Comparison of ENCODE assay signal across 14 cellular contexts in the genomic region with DNA sequence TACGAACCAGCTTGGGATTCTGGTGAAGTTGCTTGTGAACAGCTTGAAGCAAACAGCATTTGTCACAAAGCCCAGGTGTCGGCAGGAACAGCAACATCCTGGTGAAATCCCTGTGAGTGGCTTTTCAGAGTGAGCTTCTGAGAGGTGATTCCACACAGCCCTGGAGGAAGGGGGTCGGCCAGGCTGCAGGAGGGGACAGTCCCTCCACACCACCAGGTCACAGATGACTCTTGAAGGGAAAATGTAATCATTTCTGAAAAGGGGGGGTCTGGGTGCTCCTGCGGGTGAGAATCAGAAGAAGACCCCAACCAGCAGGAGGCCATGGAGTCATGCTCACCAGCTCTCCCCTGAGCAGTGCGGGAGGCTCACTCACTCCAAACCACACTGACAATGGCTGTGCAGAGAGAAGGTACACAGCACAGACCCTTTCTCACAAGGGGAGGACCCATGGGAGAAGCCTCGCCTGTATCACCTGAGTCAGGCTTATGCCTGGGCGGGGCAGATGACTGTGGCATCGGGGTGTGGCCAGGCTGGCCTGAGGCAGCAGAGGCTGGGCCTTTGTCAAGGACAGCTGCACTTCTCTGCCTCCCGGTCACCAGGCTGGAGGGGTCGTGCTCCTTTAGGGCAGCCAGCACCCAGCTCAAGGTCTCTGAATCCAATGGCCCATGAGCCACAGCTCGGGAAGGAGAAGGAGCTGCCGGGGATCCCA. TPM values are rescaled to one million over a fixed set of nuclear protein-coding genes. Genes with fewer than 3 reads are reported as not detected.
DNase-seq lines count a peak whose midpoint lies in the region; ATAC-seq and TF ChIP-seq lines count a peak whose summit lies in the region.
"Had no signal": no experiment of that assay in that cellular context is flagged by ENCODE, and none has a peak within 500 bp of the region (broad histone marks: within the 10 kb centered on the region; RNA-seq: fewer than 3 reads in every experiment).

No MANE protein-coding gene starts in this region.

- H3K4me1 ChIP-seq in foreskin keratinocyte (no peaks in the 10 kb centered on the region), gastroesophageal sphincter (no peaks in the 10 kb centered on the region)
- H3K4me1 ChIP-seq: upper lobe of right lung had no signal

- no peak for TF ChIP-seq POLR2A in gastroesophageal sphincter (IDR thresholded peaks at IDR 0.05)

- no peak for TF ChIP-seq EP300 in gastroesophageal sphincter (IDR thresholded peaks at IDR 0.05)

- TF ChIP-seq CTCF in foreskin keratinocyte (conservative IDR thresholded peaks at IDR 0.05), result no peak
- no peak for TF ChIP-seq CTCF in gastroesophageal sphincter (IDR thresholded peaks at IDR 0.05)

- H3K4me3 ChIP-seq in gastroesophageal sphincter, result no peak overlapping the region
- H3K4me3 ChIP-seq: upper lobe of right lung had no signal

- peak overlapping the region; percentile 49 for H3K27ac ChIP-seq in foreskin keratinocyte
- no peak overlapping the region for H3K27ac ChIP-seq in gastroesophageal sphincter
- H3K27ac ChIP-seq: upper lobe of right lung had no signal

- ATAC-seq in Right ventricle myocardium inferior (no peak), left ventricle myocardium superior (no peak), foreskin keratinocyte (peak; percentile 90), gastroesophageal sphincter (no peak), HG02759 (IDR thresholded peaks at IDR 0.05; ENCODE audit: unreplicated experiment) (no peak)
- ATAC-seq: upper lobe of right lung had no signal

- DNase-seq in Right ventricle myocardium inferior (ENCODE audit: missing footprints) (peak; percentile 35), left ventricle myocardium superior (no peak), NCI-H526 (lab: John Stamatoyannopoulos, UW) (peak; percentile 38 to 73), foreskin keratinocyte (peak in 1 of 2 donors; percentile 48), NCI-H2081 (lab: John Stamatoyannopoulos, UW) (no peak), CD1c-positive myeloid dendritic cell (ENCODE audit: extremely low spot score) (no peak)
- DNase-seq: naive B cell, SIG-M5, upper lobe of right lung had no signal

- peaks cover 0 to 72% of the 10 kb centered on the region in 2 donors for H3K36me3 ChIP-seq in gastroesophageal sphincter

- intact Hi-C loops in Right ventricle myocardium inferior (cut with DNase I) (no loop called here), left ventricle myocardium superior (cut with micrococcal nuclease) (no loop called here)

- H3K9me3 ChIP-seq in gastroesophageal sphincter, result no peaks in the 10 kb centered on the region
- H3K9me3 ChIP-seq: upper lobe of right lung had no signal

- H3K27me3 ChIP-seq in foreskin keratinocyte, result no peaks in the 10 kb centered on the region
- H3K27me3 ChIP-seq in gastroesophageal sphincter, result no peaks in the 10 kb centered on the region
- H3K27me3 ChIP-seq: upper lobe of right lung had no signal

- WGBS in gastroesophageal sphincter (ENCODE audit: low coverage in 1 of 2), 2 donors, result 77 to 86% methylated on average over 4 to 5 of the region's 12 CpGs

RNA-seq across cellular contexts. Expression of gene CHGA, which starts 14.4 kb away (rescaled TPM):
- total RNA-seq in Right ventricle myocardium inferior (not detected), left ventricle myocardium superior (not detected), foreskin keratinocyte (not detected in 2 replicates), gastroesophageal sphincter (1 to 10 TPM in 3 of 4 donors, not detected in 1; 1.8 TPM)
- not detected in 2 replicates for polyA plus RNA-seq in foreskin keratinocyte
- total RNA-seq: HT1080, renal cortical epithelial cell, upper lobe of right lung had no signal
- polyA plus RNA-seq: BJ had no signal

Comparison
In these comparisons a context has a peak if more than half of its experiments do, and no peak if none do; other contexts are left out.
1. DNase-seq: peak in Right ventricle myocardium inferior (single experiment) and NCI-H526 (2 of 2); none in left ventricle myocardium superior (single experiment), NCI-H2081 (0 of 2) and CD1c-positive myeloid dendritic cell (single experiment).